Comparison of ENCODE assay signal across 8 cellular contexts in the genomic region with DNA sequence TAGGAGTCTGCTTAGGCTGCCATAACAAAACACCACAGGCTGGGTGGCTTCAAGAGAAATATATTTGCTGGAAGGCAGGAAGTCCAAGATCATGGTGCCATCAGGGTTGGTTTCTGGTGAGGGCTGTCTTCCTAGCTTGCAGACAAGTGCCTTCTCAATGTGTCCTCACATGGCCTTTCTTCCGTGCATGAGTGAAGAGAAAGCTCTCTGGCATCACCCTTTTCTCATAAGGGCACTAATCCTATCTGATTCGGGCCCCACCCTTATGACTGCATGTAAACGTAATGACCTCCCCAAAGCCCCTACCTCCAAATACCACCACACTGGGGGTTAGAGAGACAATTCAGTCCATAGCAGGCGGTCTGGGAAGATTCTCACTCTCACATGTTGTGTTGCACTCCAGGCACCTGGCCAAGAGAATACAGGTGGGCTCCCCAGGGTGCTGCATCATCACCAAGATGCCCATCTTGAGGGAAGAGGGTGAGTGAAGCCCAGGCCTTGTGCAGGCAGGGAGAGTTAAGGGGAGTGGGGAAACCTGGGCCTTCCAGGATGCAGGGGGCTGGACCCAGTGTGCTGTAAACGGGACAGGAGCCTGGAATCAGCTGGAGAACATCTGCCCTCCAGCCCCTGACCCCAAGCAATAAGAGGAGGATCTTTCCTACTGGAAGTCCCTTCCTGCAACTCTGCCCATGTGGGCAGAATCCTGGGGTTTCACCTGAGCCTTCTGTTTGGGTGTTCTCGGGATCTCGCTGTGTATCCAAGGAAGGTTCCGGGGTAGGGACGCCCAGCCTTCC. TPM values are rescaled to one million over a fixed set of nuclear protein-coding genes. Genes with fewer than 3 reads are reported as not detected.
DNase-seq lines count a peak whose midpoint lies in the region; ATAC-seq and TF ChIP-seq lines count a peak whose summit lies in the region.
"Had no signal": no experiment of that assay in that cellular context is flagged by ENCODE, and none has a peak within 500 bp of the region (broad histone marks: within the 10 kb centered on the region; RNA-seq: fewer than 3 reads in every experiment).

No MANE protein-coding gene starts in this region.

- intact Hi-C loops in activated CD8-positive, alpha-beta T cell treated with anti-CD3 and anti-CD28 coated beads for 36 hours (cut with micrococcal nuclease), result no loop called here

- POLR2A ChIA-PET in activated CD8-positive, alpha-beta T cell treated with anti-CD3 and anti-CD28 coated beads for 36 hours (lab: Charles Lee), result no interaction called here

- H3K27me3 Mint-ChIP-seq in activated CD8-positive, alpha-beta T cell treated with anti-CD3 and anti-CD28 coated beads for 36 hours, result peaks cover 1% of the 10 kb centered on the region
- H3K27me3 Mint-ChIP-seq in immature natural killer cell (ENCODE audit: low read depth in 3 of 3), result peaks cover 2 to 3% (median 2%) of the 10 kb centered on the region in 3 donors
- H3K27me3 Mint-ChIP-seq in stimulated activated memory B cell treated with anti-CD40 and anti-IgM and Interleukin-4, amounts not matched to agents 10 μg/mL and 1 μg/mL and 100 μg/mL, for 72 hours, result no peaks in the 10 kb centered on the region

- no peaks in the 10 kb centered on the region for H3K36me3 ChIP-seq in H7 (replicated peaks; ENCODE audit: control insufficient read depth, insufficient read depth, low read length)

- peaks cover 4% of the 10 kb centered on the region for H3K27me3 ChIP-seq in H7 (ENCODE audit: control insufficient read depth, insufficient read depth, low read length)

- H3K4me1 Mint-ChIP-seq in activated CD8-positive, alpha-beta T cell treated with anti-CD3 and anti-CD28 coated beads for 36 hours (ENCODE audit: low read depth), result peaks cover 16% of the 10 kb centered on the region
- peaks cover 27 to 33% of the 10 kb centered on the region in 2 donors for H3K4me1 Mint-ChIP-seq in immature natural killer cell
- peaks cover 40% of the 10 kb centered on the region for H3K4me1 Mint-ChIP-seq in stimulated activated memory B cell treated with anti-CD40 and anti-IgM and Interleukin-4, amounts not matched to agents 10 μg/mL and 1 μg/mL and 100 μg/mL, for 72 hours

- H3K4me3 ChIP-seq in H7 (ENCODE audit: insufficient read depth, low read depth, low read length), result peak overlapping the region; percentile 79

- no peak for TF ChIP-seq CTCF in activated CD8-positive, alpha-beta T cell treated with anti-CD3 and anti-CD28 coated beads for 36 hours (IDR thresholded peaks at IDR 0.05)

- no peaks in the 10 kb centered on the region for H3K36me3 Mint-ChIP-seq in activated CD8-positive, alpha-beta T cell treated with anti-CD3 and anti-CD28 coated beads for 36 hours (ENCODE audit: low read depth)
- H3K36me3 Mint-ChIP-seq in immature natural killer cell, result no peaks in the 10 kb centered on the region
- no peaks in the 10 kb centered on the region for H3K36me3 Mint-ChIP-seq in stimulated activated memory B cell treated with anti-CD40 and anti-IgM and Interleukin-4, amounts not matched to agents 10 μg/mL and 1 μg/mL and 100 μg/mL, for 72 hours

- ATAC-seq in activated CD8-positive, alpha-beta T cell treated with anti-CD3 and anti-CD28 coated beads for 36 hours, result no peak
- ATAC-seq in stimulated activated memory B cell treated with anti-CD40 and anti-IgM and Interleukin-4, amounts not matched to agents 10 μg/mL and 1 μg/mL and 100 μg/mL, for 72 hours, result no peak
- ATAC-seq in HG03457 (IDR thresholded peaks at IDR 0.05; ENCODE audit: unreplicated experiment), result no peak
- ATAC-seq in HG02759 (IDR thresholded peaks at IDR 0.05; ENCODE audit: unreplicated experiment), result no peak

- peak overlapping the region; percentile 61 for H3K27ac Mint-ChIP-seq in activated CD8-positive, alpha-beta T cell treated with anti-CD3 and anti-CD28 coated beads for 36 hours
- peak overlapping the region; percentile 30 to 93 (median 82) for H3K27ac Mint-ChIP-seq in immature natural killer cell
- peak overlapping the region; percentile 81 for H3K27ac Mint-ChIP-seq in stimulated activated memory B cell treated with anti-CD40 and anti-IgM and Interleukin-4, amounts not matched to agents 10 μg/mL and 1 μg/mL and 100 μg/mL, for 72 hours

- H3K4me3 Mint-ChIP-seq in activated CD8-positive, alpha-beta T cell treated with anti-CD3 and anti-CD28 coated beads for 36 hours, result peak overlapping the region; percentile 66
- peak overlapping the region; percentile 82 to 89 (median 86) for H3K4me3 Mint-ChIP-seq in immature natural killer cell
- peak overlapping the region; percentile 81 for H3K4me3 Mint-ChIP-seq in stimulated activated memory B cell treated with anti-CD40 and anti-IgM and Interleukin-4, amounts not matched to agents 10 μg/mL and 1 μg/mL and 100 μg/mL, for 72 hours

- DNase-seq in H7 (no peak), immature natural killer cell (no peak), NAMALWA (ENCODE audit: low spot score) (no peak)
- DNase-seq in activated CD8-positive, alpha-beta T cell treated with anti-CD3 and anti-CD28 coated beads for 36 hours, result no peak

- CTCF ChIA-PET in activated CD8-positive, alpha-beta T cell treated with anti-CD3 and anti-CD28 coated beads for 36 hours (lab: Charles Lee), result interaction anchor here (0.8 to 2.1 kb wide), 5 partner anchors 10 to 76 kb away, joined by 3 to 5 read pairs (median 4); partner anchors contain the start of gene CATIP

- H3K9me3 Mint-ChIP-seq in activated CD8-positive, alpha-beta T cell treated with anti-CD3 and anti-CD28 coated beads for 36 hours, result no peaks in the 10 kb centered on the region
- H3K9me3 Mint-ChIP-seq in immature natural killer cell, result no peaks in the 10 kb centered on the region
- H3K9me3 Mint-ChIP-seq in stimulated activated memory B cell treated with anti-CD40 and anti-IgM and Interleukin-4, amounts not matched to agents 10 μg/mL and 1 μg/mL and 100 μg/mL, for 72 hours, result no peaks in the 10 kb centered on the region

RNA-seq across cellular contexts. Expression of gene CATIP, which starts 10.2 kb away (rescaled TPM):
- 0.76 TPM in 1 of 2 replicates, not detected in the other for total RNA-seq in H7 (2014; rRNA removed; shearing (Covaris generic))
- total RNA-seq in activated CD8-positive, alpha-beta T cell treated with anti-CD3 and anti-CD28 coated beads for 36 hours, result not detected
- under 1 TPM in 1 of 3 donors, not detected in 2; 0.08 TPM for polyA plus RNA-seq in immature natural killer cell
- total RNA-seq: activated CD8-positive, alpha-beta memory T cell treated with anti-CD3 and anti-CD28 coated beads for 36 hours had no signal

RNA-seq across cellular contexts. Expression of gene SLC11A1, which starts 15.3 kb away (rescaled TPM):
- not detected in 2 replicates for total RNA-seq in H7 (2014; rRNA removed; shearing (Covaris generic))
- total RNA-seq in activated CD8-positive, alpha-beta T cell treated with anti-CD3 and anti-CD28 coated beads for 36 hours, result under 1 TPM; 0.13 to 0.23 TPM
- polyA plus RNA-seq in immature natural killer cell, result 1 to 10 TPM in 2 of 3 donors, under 1 TPM in 1; 0.66 to 1.8 (median 1.2) TPM

RNA-seq across cellular contexts. Expression of gene CTDSP1, which starts 32.9 kb away (rescaled TPM):
- 25.4 and 29.9 TPM in 2 replicates for total RNA-seq in H7 (2014; rRNA removed; shearing (Covaris generic))
- total RNA-seq in activated CD8-positive, alpha-beta T cell treated with anti-CD3 and anti-CD28 coated beads for 36 hours, result 10 to 100 TPM; 85.8 to 94.7 TPM
- 10 to 100 TPM; 43.7 to 78.5 (median 61.8) TPM for polyA plus RNA-seq in immature natural killer cell

RNA-seq across cellular contexts. Expression of gene VIL1, which starts 52.1 kb away (rescaled TPM):
- 0.07 and 3.0 TPM in 2 replicates for total RNA-seq in H7 (2014; rRNA removed; shearing (Covaris generic))
- not detected for total RNA-seq in activated CD8-positive, alpha-beta T cell treated with anti-CD3 and anti-CD28 coated beads for 36 hours
- polyA plus RNA-seq in immature natural killer cell, result under 1 TPM in 2 of 3 donors, not detected in 1; 0.47 to 0.63 TPM
- total RNA-seq: activated CD8-positive, alpha-beta memory T cell treated with anti-CD3 and anti-CD28 coated beads for 36 hours had no signal
